Comparison of ENCODE assay signal across 20 cellular contexts in the genomic region with DNA sequence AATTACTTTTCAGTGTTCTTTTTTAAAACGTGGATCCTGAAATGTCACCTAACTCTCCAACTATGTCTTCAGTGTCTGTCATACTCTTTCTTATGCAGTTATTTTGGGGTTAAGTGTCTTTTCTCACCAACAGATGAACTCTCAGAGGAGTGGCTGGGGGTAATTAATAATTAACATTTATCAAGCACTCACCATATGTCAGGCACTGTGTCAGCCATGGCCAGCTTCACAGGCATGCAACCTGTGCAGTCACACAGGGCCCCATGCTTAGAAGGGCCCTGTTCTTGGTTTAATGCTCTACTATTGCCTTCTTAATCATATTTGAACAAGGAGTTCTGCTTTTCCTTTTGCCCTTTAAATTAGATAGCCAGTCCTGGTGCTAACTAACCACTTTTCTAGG. TPM values are rescaled to one million over a fixed set of nuclear protein-coding genes. Genes with fewer than 3 reads are reported as not detected.
DNase-seq lines count a peak whose midpoint lies in the region; ATAC-seq, FAIRE-seq and TF ChIP-seq lines count a peak whose summit lies in the region.
"Had no signal": no experiment of that assay in that cellular context is flagged by ENCODE, and none has a peak within 500 bp of the region (broad histone marks: within the 10 kb centered on the region; RNA-seq: fewer than 3 reads in every experiment).

No MANE protein-coding gene starts in this region.

- no peak overlapping the region for H3K4me2 ChIP-seq in endothelial cell of umbilical vein (ENCODE audit: insufficient read depth, low read length)
- H3K4me2 ChIP-seq: BLaER1, GM23338 had no signal

- POLR2A ChIA-PET in endothelial cell of umbilical vein (lab: Charles Lee): no interaction called here

- H3K27ac ChIP-seq in endothelial cell of umbilical vein (ENCODE audit: insufficient read depth, low read depth, low read length) (no peak overlapping the region), small intestine (ENCODE audit: low read depth in 1 of 2, low read length in 1 of 2) (peak overlapping the region in 1 of 2 donors; percentile 42)
- H3K27ac ChIP-seq: BLaER1, SK-N-MC had no signal

- H3K27me3 ChIP-seq in endothelial cell of umbilical vein (ENCODE audit: control insufficient read depth in 2 of 2, insufficient read depth in 2 of 2, low read length in 2 of 2) (no peaks in the 10 kb centered on the region), small intestine (ENCODE audit: control insufficient read depth in 2 of 2, insufficient read depth in 2 of 2, low read length in 2 of 2) (no peaks in the 10 kb centered on the region)
- H3K27me3 ChIP-seq: BLaER1 had no signal

- no peaks in the 10 kb centered on the region for H4K20me1 ChIP-seq in endothelial cell of umbilical vein (replicated peaks; ENCODE audit: control insufficient read depth, extremely low read depth, insufficient read depth, low read length)
- H4K20me1 ChIP-seq: BLaER1 had no signal

- WGBS in small intestine, 3 donors: 27 to 51% (median 30%) methylated on average over 1 of the region's 1 CpG

- dilution Hi-C loops in endothelial cell of umbilical vein (cut with MboI; ENCODE audit: extremely low pct_ligation_motif_present, low sequenced_read_pairs): no loop called here

- intact Hi-C loops in endothelial cell of umbilical vein (cut with micrococcal nuclease): loop anchor here (10.0 kb wide), 1 partner anchor 207 kb away; no protein-coding TSS in a partner anchor

- CTCF ChIA-PET in endothelial cell of umbilical vein (lab: Charles Lee): interaction anchor here (0.6 to 2.2 kb wide), 6 partner anchors 10 to 92 kb away, joined by 3 to 8 read pairs (median 4); no protein-coding TSS in a partner anchor

- peaks cover 3 to 5% of the 10 kb centered on the region in 2 experiments for H3K36me3 ChIP-seq in endothelial cell of umbilical vein (ENCODE audit: control insufficient read depth in 2 of 2, extremely low read depth in 1 of 2, insufficient read depth in 2 of 2, low read length in 2 of 2)
- no peaks in the 10 kb centered on the region for H3K36me3 ChIP-seq in small intestine (ENCODE audit: control insufficient read depth in 2 of 2, insufficient read depth in 2 of 2, low read length in 2 of 2)

- H2AFZ ChIP-seq in endothelial cell of umbilical vein (ENCODE audit: low read depth, low read length): peak overlapping the region; percentile 23
- H2AFZ ChIP-seq: GM23338 had no signal

- no peak for TF ChIP-seq POLR2A in endothelial cell of umbilical vein (IDR thresholded peaks at IDR 0.05; ENCODE audit: low read depth, low read length)

- ATAC-seq in HG03139 (IDR thresholded peaks at IDR 0.05; ENCODE audit: unreplicated experiment): peak; percentile 27
- ATAC-seq: GM23338, Right ventricle myocardium inferior had no signal

- no TSS peak for BruUV-seq in endothelial cell of umbilical vein (replicated peaks; lab: Mats Ljungman, UMichigan)

- no peaks in the 10 kb centered on the region for H3K9me1 ChIP-seq in endothelial cell of umbilical vein (replicated peaks; ENCODE audit: control insufficient read depth, extremely low read depth, insufficient read depth, low read length)

- H3K9me3 ChIP-seq in endothelial cell of umbilical vein (replicated peaks; ENCODE audit: control insufficient read depth, insufficient read depth, low read length) (no peaks in the 10 kb centered on the region), small intestine (ENCODE audit: control insufficient read depth, low read depth) (no peaks in the 10 kb centered on the region)
- H3K9me3 ChIP-seq: BLaER1 had no signal

- H3K4me1 ChIP-seq in endothelial cell of umbilical vein (ENCODE audit: control insufficient read depth, extremely low read depth, insufficient read depth, low read length): peaks cover 16% of the 10 kb centered on the region
- H3K4me1 ChIP-seq in small intestine (ENCODE audit: control insufficient read depth in 2 of 2, insufficient read depth in 1 of 2, low read depth in 1 of 2, low read length in 1 of 2): no peaks in the 10 kb centered on the region

- TF ChIP-seq CTCF in endothelial cell of umbilical vein (IDR thresholded peaks at IDR 0.05; ENCODE audit: extremely low read depth in 1 of 2, insufficient read depth in 1 of 2, low read depth in 1 of 2, low read length in 2 of 2): no peak

- H3K9ac ChIP-seq in endothelial cell of umbilical vein (replicated peaks; ENCODE audit: extremely low read depth, insufficient read depth, low read length): no peak overlapping the region
- H3K9ac ChIP-seq: BLaER1 had no signal

- peak; percentile 39 for DNase-seq in DMS53 treated with DMSO at 0.1 percent for 48 hours (lab: John Stamatoyannopoulos, UW; ENCODE audit: unreplicated experiment)
- no peak for DNase-seq in endothelial cell of umbilical vein (ENCODE audit: low read depth, low spot score)
- DNase-seq in small intestine: peak; percentile 64
- DNase-seq in GF-D8 (lab: John Stamatoyannopoulos, UW): no peak
- DNase-seq in stimulated activated CD4-positive, alpha-beta T cell treated with anti-CD3 and anti-CD28 coated beads, Interleukin-1b, Interleukin-23, amount 100 ng/mL, for 48 hours: no peak
- DNase-seq in activated T-cell treated with anti-CD3 and anti-CD28 coated beads, Interleukin-2, amount 50 U/mL, for 1 hour: no peak
- DNase-seq: DMS79, IMR-90, Kasumi-1, NCI-H1417, NCI-H2029 treated with DMSO at 0.1 percent for 48 hours, NCI-H2227 treated with DMSO at 0.1 percent for 48 hours, NCI-H526 treated with DMSO at 0.1 percent for 48 hours, T-helper 1 cell had no signal

- peaks cover 10% of the 10 kb centered on the region for H3K79me2 ChIP-seq in endothelial cell of umbilical vein (ENCODE audit: control insufficient read depth, insufficient read depth, low read length)

- H3K4me3 ChIP-seq in endothelial cell of umbilical vein (replicated peaks in 1 of 3; ENCODE audit: insufficient read depth in 1 of 3, low read depth in 1 of 3, low read length in 3 of 3): no peak overlapping the region
- H3K4me3 ChIP-seq in small intestine (ENCODE audit: low read depth in 1 of 2, low read length in 2 of 2): no peak overlapping the region
- H3K4me3 ChIP-seq: BLaER1, GM23338, SK-N-MC had no signal

- FAIRE-seq in endothelial cell of umbilical vein (lab: Jason Lieb, UNC) (no peak), small intestine (lab: Jason Lieb, UNC) (no peak)
- FAIRE-seq: G401.6 had no signal

TF ChIP-seq in endothelial cell of umbilical vein, 7 proteins besides CTCF, POLR2A, EP300 and RAD21:
- TF ChIP-seq GATA2 (IDR thresholded peaks at IDR 0.05; ENCODE audit: insufficient read depth, insufficient read length, low read depth, low read length): no peak
- TF ChIP-seq POLR2AphosphoS5 (IDR thresholded peaks at IDR 0.05; ENCODE audit: insufficient read depth, low read depth, low read length): no peak
- no peak for TF ChIP-seq EZH2 (IDR thresholded peaks at IDR 0.05; ENCODE audit: borderline replicate concordance, low read depth, low read length, severe bottlenecking)
- TF ChIP-seq MAX (IDR thresholded peaks at IDR 0.05; ENCODE audit: insufficient read depth, insufficient read length): no peak

RNA-seq across cellular contexts. Expression of gene GRPEL2, which starts 3.5 kb away (rescaled TPM):
- 32.5 and 41.0 TPM in 2 replicates for total RNA-seq in endothelial cell of umbilical vein
- polyA plus RNA-seq in endothelial cell of umbilical vein (5.8 and 7.6 TPM in 2 replicates), small intestine (10 to 100 TPM in 1 of 3 donors, 1 to 10 TPM in 2; 2.9 to 13.9 (median 3.5) TPM)
- polyA plus RNA-seq in endothelial cell of umbilical vein (2011; cell fraction: cytosol; rRNA removed): 6.1 and 6.2 TPM in 2 replicates
- 21.6 and 26.6 TPM in 2 replicates for polyA plus RNA-seq in endothelial cell of umbilical vein (2011; cell fraction: nucleus; rRNA removed)
- polyA plus RNA-seq in endothelial cell of umbilical vein (2012): 7.3 and 10.1 TPM in 2 replicates
- 18.8 and 21.4 TPM in 2 replicates for polyA minus RNA-seq in endothelial cell of umbilical vein
- 41.8 TPM for polyA minus RNA-seq in endothelial cell of umbilical vein (2011; cell fraction: cytosol; rRNA and poly(A)+ RNA removed)
- polyA minus RNA-seq in endothelial cell of umbilical vein (2011; cell fraction: nucleus; rRNA and poly(A)+ RNA removed): 12.4 and 16.8 TPM in 2 replicates

RNA-seq across cellular contexts. Expression of gene PCYOX1L, which starts 16.0 kb away (rescaled TPM):
- 17.0 and 23.3 TPM in 2 replicates for total RNA-seq in endothelial cell of umbilical vein
- 28.1 and 29.9 TPM in 2 replicates for polyA plus RNA-seq in endothelial cell of umbilical vein
- polyA plus RNA-seq in endothelial cell of umbilical vein (2011; cell fraction: cytosol; rRNA removed): 18.5 and 20.5 TPM in 2 replicates
- polyA plus RNA-seq in endothelial cell of umbilical vein (2011; cell fraction: nucleus; rRNA removed): 32.1 and 36.0 TPM in 2 replicates
- polyA plus RNA-seq in endothelial cell of umbilical vein (2012): 13.2 and 18.2 TPM in 2 replicates
- 18.4 and 20.0 TPM in 2 replicates for polyA minus RNA-seq in endothelial cell of umbilical vein
- 1.2 TPM for polyA minus RNA-seq in endothelial cell of umbilical vein (2011; cell fraction: cytosol; rRNA and poly(A)+ RNA removed)
- 6.6 and 7.1 TPM in 2 replicates for polyA minus RNA-seq in endothelial cell of umbilical vein (2011; cell fraction: nucleus; rRNA and poly(A)+ RNA removed)
- 1 to 10 TPM; 1.3 to 7.5 (median 1.6) TPM for polyA plus RNA-seq in small intestine

RNA-seq across cellular contexts. Expression of gene IL17B, which starts 37.2 kb away (rescaled TPM):
- total RNA-seq in endothelial cell of umbilical vein: not detected in 2 replicates
- polyA plus RNA-seq in endothelial cell of umbilical vein (0.37 TPM in 1 of 2 replicates, not detected in the other), small intestine (under 1 TPM in 1 of 3 donors, not detected in 2; 0.98 TPM)
- polyA plus RNA-seq in endothelial cell of umbilical vein (2011; cell fraction: cytosol; rRNA removed): not detected in 2 replicates
- polyA plus RNA-seq in endothelial cell of umbilical vein (2011; cell fraction: nucleus; rRNA removed): not detected in 2 replicates
- not detected in 2 replicates for polyA plus RNA-seq in endothelial cell of umbilical vein (2012)
- polyA minus RNA-seq in endothelial cell of umbilical vein: not detected in 2 replicates
- polyA minus RNA-seq in endothelial cell of umbilical vein (2011; cell fraction: cytosol; rRNA and poly(A)+ RNA removed): not detected
- not detected in 2 replicates for polyA minus RNA-seq in endothelial cell of umbilical vein (2011; cell fraction: nucleus; rRNA and poly(A)+ RNA removed)
- total RNA-seq: GM23338, IMR-90, Right ventricle myocardium inferior had no signal
- polyA plus RNA-seq: GM23338 had no signal

Comparison
In these comparisons a context has a peak if more than half of its experiments do, and no peak if none do; other contexts are left out.
1. DNase-seq: peak in DMS53 treated with DMSO at 0.1 percent for 48 hours (single experiment) and small intestine (single experiment); none in endothelial cell of umbilical vein (single experiment), GF-D8 (single experiment), stimulated activated CD4-positive, alpha-beta T cell treated with anti-CD3 and anti-CD28 coated beads, Interleukin-1b, Interleukin-23, amount 100 ng/mL, for 48 hours (single experiment) and activated T-cell treated with anti-CD3 and anti-CD28 coated beads, Interleukin-2, amount 50 U/mL, for 1 hour (single experiment).